Comparison of ENCODE assay signal across 8 cellular contexts in the genomic region with DNA sequence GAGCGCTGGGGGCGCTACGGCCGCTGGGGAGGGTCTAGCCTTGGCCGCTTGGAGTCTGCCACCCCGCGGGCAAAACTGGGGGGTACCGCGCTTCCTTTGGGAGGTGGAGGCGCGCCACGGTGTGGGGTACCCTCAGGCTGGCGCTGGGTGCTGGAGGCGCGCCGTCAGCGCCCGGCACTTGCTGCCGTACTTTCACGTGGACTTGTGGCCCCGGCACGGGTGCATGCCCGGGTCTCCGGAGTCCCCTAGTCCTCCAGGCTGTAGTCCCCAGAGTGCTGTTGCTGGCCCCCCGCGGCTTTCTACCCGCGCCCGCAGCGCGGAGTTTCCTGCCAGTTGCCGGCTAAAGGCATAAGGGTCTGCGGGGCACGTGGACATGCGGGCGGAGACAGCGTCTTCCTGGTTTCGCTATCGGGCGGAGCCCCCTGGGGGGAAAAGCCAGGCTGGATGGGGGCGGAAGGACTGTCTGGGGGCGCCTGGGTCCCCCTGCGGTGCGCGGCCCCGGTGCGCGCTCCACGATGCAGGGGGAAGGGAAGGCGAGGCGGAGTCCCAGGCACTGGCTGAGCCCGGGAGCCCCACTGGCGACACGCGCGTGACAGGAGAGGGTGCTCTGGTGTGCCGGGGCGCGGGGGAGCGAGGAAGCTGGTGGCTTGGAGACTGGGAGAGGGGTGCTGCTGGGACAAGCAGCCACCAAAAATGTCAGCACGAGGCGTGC. TPM values are rescaled to one million over a fixed set of nuclear protein-coding genes. Genes with fewer than 3 reads are reported as not detected.
DNase-seq lines count a peak whose midpoint lies in the region; ATAC-seq, FAIRE-seq and TF ChIP-seq lines count a peak whose summit lies in the region.

No MANE protein-coding gene starts in this region.

- WGBS in mammary epithelial cell (ENCODE audit: low coverage, missing lambda C conversion rate), result 2% methylated on average over 9 of the region's 62 CpGs

- no peaks in the 10 kb centered on the region for H3F3A ChIP-seq in DOHH2 (ENCODE audit: control insufficient read depth, insufficient read depth)

- ATAC-seq in GM21367 (IDR thresholded peaks at IDR 0.05; ENCODE audit: unreplicated experiment), result peak; percentile 24

- FAIRE-seq in kidney (lab: Jason Lieb, UNC), result no peak

- H3K36me3 ChIP-seq in DOHH2 (ENCODE audit: control insufficient read depth, low read length), result peaks cover 5% of the 10 kb centered on the region; the same call in 1 of the 2 replicates
- H3K36me3 ChIP-seq in mammary epithelial cell (ENCODE audit: insufficient read depth, low read length), result no peaks in the 10 kb centered on the region
- H3K36me3 ChIP-seq in kidney (ENCODE audit: control insufficient read depth in 1 of 2, insufficient read depth in 2 of 2, low read length in 2 of 2), result no peaks in the 10 kb centered on the region

- intact Hi-C loops in mammary epithelial cell (cut with micrococcal nuclease) (loop anchor here (1.0 to 5.0 kb wide), 4 partner anchors 16 to 94 kb away; no protein-coding TSS in a partner anchor), kidney (cut with DNase I) (no loop called here)

- H3K27ac ChIP-seq in DOHH2 (ENCODE audit: low read depth, low read length) (peak overlapping the region; percentile 76), mammary epithelial cell (ENCODE audit: insufficient read depth, low read depth, low read length) (peak overlapping the region; percentile 61), kidney (ENCODE audit: low read depth in 2 of 2, low read length in 2 of 2) (peak overlapping the region; percentile 72 to 85)

- in situ Hi-C loops in mammary epithelial cell (cut with MboI; ENCODE audit: low sequenced_read_pairs in 2 of 2), result no loop called here

- H2AFZ ChIP-seq in mammary epithelial cell (ENCODE audit: low read depth, low read length), result peak overlapping the region; percentile 98

- BruUV-seq in mammary epithelial cell (replicated peaks; lab: Mats Ljungman, UMichigan), result TSS peak; percentile 43

- TF ChIP-seq CTCF in DOHH2 (IDR thresholded peaks at IDR 0.05; ENCODE audit: low read depth, low read length, poor library complexity, severe bottlenecking) (peak; percentile 52), mammary epithelial cell (conservative IDR thresholded peaks at IDR 0.05 in 1 of 2, IDR thresholded peaks at IDR 0.05 in 1 of 2; ENCODE audit: extremely low read depth in 1 of 2, insufficient read depth in 1 of 2, low read depth in 1 of 2, low read length in 2 of 2) (peak in 1 of 2 donors; percentile 15), kidney (IDR thresholded peaks at IDR 0.05; ENCODE audit: borderline replicate concordance, extremely low read depth, insufficient read depth) (no peak)

- CTCF ChIA-PET in mammary epithelial cell (lab: Charles Lee; ENCODE audit: low non-redundant PET), result no interaction called here

- peak overlapping the region; percentile 94 for H3K4me2 ChIP-seq in DOHH2 (ENCODE audit: low read length)
- peak overlapping the region; percentile 88 for H3K4me2 ChIP-seq in mammary epithelial cell (ENCODE audit: insufficient read depth, low read depth, low read length)

- no peaks in the 10 kb centered on the region for H3K9me2 ChIP-seq in DOHH2 (replicated peaks; ENCODE audit: control insufficient read depth, low read length)

- H3K4me3 ChIP-seq in DOHH2 (ENCODE audit: low read length) (peak overlapping the region; percentile 81), mammary epithelial cell (replicated peaks in 1 of 3; ENCODE audit: insufficient read depth in 1 of 3, low read depth in 2 of 3, low read length in 3 of 3) (peak overlapping the region; percentile 79 to 96 (median 86)), kidney (ENCODE audit: low read length in 2 of 2) (peak overlapping the region; percentile 70 to 80)

- H3K9ac ChIP-seq in mammary epithelial cell (ENCODE audit: insufficient read depth, low read length) (peak overlapping the region; percentile 66), kidney (ENCODE audit: low read length in 2 of 2) (peak overlapping the region; percentile 60 to 84)

- H3K79me2 ChIP-seq in DOHH2 (ENCODE audit: control insufficient read depth, low read length) (peaks cover 55% of the 10 kb centered on the region), mammary epithelial cell (ENCODE audit: insufficient read depth, low read length) (peaks cover 42% of the 10 kb centered on the region)

- 0 out of 2 replicates have a peak, but pooled peaks cover under 1% of the 10 kb centered on the region for H3K27me3 ChIP-seq in DOHH2 (ENCODE audit: control insufficient read depth, low read length)
- H3K27me3 ChIP-seq in mammary epithelial cell (ENCODE audit: insufficient read depth, low read length), result no peaks in the 10 kb centered on the region

- H3K9me3 ChIP-seq in DOHH2 (ENCODE audit: control insufficient read depth, insufficient read depth, low read length) (no peaks in the 10 kb centered on the region), mammary epithelial cell (replicated peaks; ENCODE audit: insufficient read depth, low read length) (no peaks in the 10 kb centered on the region), kidney (ENCODE audit: control insufficient read depth in 1 of 2, low read length in 2 of 2) (no peaks in the 10 kb centered on the region)

- peaks cover 20% of the 10 kb centered on the region for H4K20me1 ChIP-seq in DOHH2 (ENCODE audit: control insufficient read depth, insufficient read depth, low read depth, low read length)
- H4K20me1 ChIP-seq in mammary epithelial cell (ENCODE audit: insufficient read depth, low read length), result no peaks in the 10 kb centered on the region

- DNase-seq in HT1080 (ENCODE audit: low read depth), result peak; percentile 48
- peak; percentile 80 for DNase-seq in UCSD-AML1 (lab: John Stamatoyannopoulos, UW; ENCODE audit: unreplicated experiment)
- peak; percentile 45 for DNase-seq in mammary epithelial cell
- peak; percentile 88 for DNase-seq in kidney
- peak; percentile 25 to 27 for DNase-seq in stimulated activated CD4-positive, alpha-beta T cell treated with anti-CD3 and anti-CD28 coated beads, Interleukin-15, amount 100 ng/mL, for 48 hours (ENCODE audit: low read depth in 2 of 2)
- DNase-seq in NCI-H1436 treated with DMSO at 0.1 percent for 48 hours (lab: John Stamatoyannopoulos, UW), result no peak

- peaks cover 10% of the 10 kb centered on the region for H3K4me1 ChIP-seq in DOHH2 (ENCODE audit: control insufficient read depth, low read length)
- peaks cover 35% of the 10 kb centered on the region for H3K4me1 ChIP-seq in mammary epithelial cell (ENCODE audit: insufficient read depth, low read length)
- peaks cover 2 to 5% of the 10 kb centered on the region in 2 donors for H3K4me1 ChIP-seq in kidney (ENCODE audit: control insufficient read depth in 1 of 2, insufficient read depth in 1 of 2, low read depth in 1 of 2, low read length in 2 of 2)

- dilution Hi-C loops in mammary epithelial cell (cut with HindIII; ENCODE audit: low sequenced_read_pairs), result no loop called here

RNA-seq across cellular contexts. Expression of a gene that starts 0.7 kb away (rescaled TPM):
- 3.4 and 3.5 TPM in 2 replicates for total RNA-seq in HT1080 (2014; rRNA removed; shearing (Covaris generic))
- polyA plus RNA-seq in HT1080 (2015; cell fraction: cytosol; rRNA removed), result 1.6 and 1.9 TPM in 2 replicates
- polyA plus RNA-seq in HT1080 (2015; cell fraction: nucleus; rRNA removed), result 6.5 and 7.1 TPM in 2 replicates
- total RNA-seq in mammary epithelial cell, result 1 to 10 TPM; 4.2 to 7.0 TPM
- 2.0 TPM for polyA plus RNA-seq in mammary epithelial cell
- polyA minus RNA-seq in mammary epithelial cell, result 9.0 TPM
- total RNA-seq in kidney, result 3.3 TPM
- polyA plus RNA-seq in kidney (ENCODE audit: insufficient read depth, low read depth, low replicate concordance), result 0.77 TPM
